ENCODE assay signal across 1 cellular context in genomic region chr12:123936471-123936870, GRCh38.
TF ChIP-seq lines count a peak whose summit lies in the region.

No MANE protein-coding gene starts in this region.

TF ChIP-seq in HepG2, 621 proteins besides CTCF, POLR2A, EP300 and RAD21:
- TF ChIP-seq CAMTA2 (CRISPR knock-in tag; IDR thresholded peaks at IDR 0.05; ENCODE audit: borderline replicate concordance) (no peak), ZBTB34 (CRISPR knock-in tag; IDR thresholded peaks at IDR 0.05) (no peak), IRF9 (CRISPR knock-in tag; IDR thresholded peaks at IDR 0.05; ENCODE audit: borderline replicate concordance) (no peak), GATA4 (IDR thresholded peaks at IDR 0.05; ENCODE audit: borderline replicate concordance, low read depth) (no peak), ZBTB2 (CRISPR knock-in tag; IDR thresholded peaks at IDR 0.05; ENCODE audit: low read depth) (no peak), EHMT2 (IDR thresholded peaks at IDR 0.05; ENCODE audit: borderline replicate concordance, low read depth, low read length) (no peak), NFYB (CRISPR knock-in tag; IDR thresholded peaks at IDR 0.05) (no peak), ZNF629 (CRISPR knock-in tag; conservative IDR thresholded peaks at IDR 0.05) (no peak), SMAD3 (CRISPR knock-in tag; IDR thresholded peaks at IDR 0.05) (no peak), MIER2 (CRISPR knock-in tag; IDR thresholded peaks at IDR 0.05) (no peak), ZNF570 (CRISPR knock-in tag; IDR thresholded peaks at IDR 0.05; ENCODE audit: borderline replicate concordance) (no peak), ZNF691 (CRISPR knock-in tag; IDR thresholded peaks at IDR 0.05; ENCODE audit: borderline replicate concordance, low read depth) (no peak), HOMEZ (CRISPR knock-in tag; IDR thresholded peaks at IDR 0.05; ENCODE audit: low read depth) (no peak), MZF1 (CRISPR knock-in tag; IDR thresholded peaks at IDR 0.05; ENCODE audit: borderline replicate concordance) (no peak), SETDB1 (CRISPR knock-in tag; IDR thresholded peaks at IDR 0.05; ENCODE audit: borderline replicate concordance) (no peak), ZNF484 (CRISPR knock-in tag; IDR thresholded peaks at IDR 0.05; ENCODE audit: borderline replicate concordance, low read depth) (no peak)
TF ChIP-seq in HepG2: peak in this region for 0.
